16 cellular contexts compared by ENCODE assay signal in genomic region chr3:38611866-38612265, GRCh38. TPM values are rescaled to one million over a fixed set of nuclear protein-coding genes. Genes with fewer than 3 reads are reported as not detected.
DNase-seq lines count a peak whose midpoint lies in the region; ATAC-seq and TF ChIP-seq lines count a peak whose summit lies in the region.
"Had no signal": no experiment of that assay in that cellular context is flagged by ENCODE, and none has a peak within 500 bp of the region (broad histone marks: within the 10 kb centered on the region; RNA-seq: fewer than 3 reads in every experiment).

No MANE protein-coding gene starts in this region.

- H2AFZ ChIP-seq in mesenchymal stem cell (ENCODE audit: low read depth, low read length), result no peak overlapping the region
- H2AFZ ChIP-seq: GM23338 had no signal

- H3K4me1 ChIP-seq in BLaER1 treated with 17β-estradiol and CSF1 and Interleukin-3, amounts not matched to agents 10 nM and 100 nM, result peaks cover 1 to 59% (median 38%) of the 10 kb centered on the region in 10 experiments; a peak in 16 of 20 replicates
- H3K4me1 ChIP-seq in tibial nerve (no peaks in the 10 kb centered on the region), mesenchymal stem cell (ENCODE audit: control insufficient read depth, insufficient read depth, low read depth, low read length) (no peaks in the 10 kb centered on the region)

- intact Hi-C loops in cardiac septum (cut with DNase I), result no loop called here
- intact Hi-C loops in left cardiac atrium (cut with DNase I), result no loop called here
- intact Hi-C loops in sciatic nerve (cut with DNase I), result no loop called here

- H3K4me3 ChIP-seq in BLaER1 treated with 17β-estradiol and CSF1 and Interleukin-3, amounts not matched to agents 10 nM and 100 nM, result no peak overlapping the region
- H3K4me3 ChIP-seq in tibial nerve (no peak overlapping the region), mesenchymal stem cell (ENCODE audit: insufficient read depth in 1 of 2, low read depth in 1 of 2, low read length in 2 of 2) (no peak overlapping the region)
- H3K4me3 ChIP-seq: GM23338 had no signal

- no peak overlapping the region for H2BK5ac ChIP-seq in mesenchymal stem cell (ENCODE audit: low read depth, low read length, poor library complexity, severe bottlenecking)

- no peaks in the 10 kb centered on the region for H3K27me3 ChIP-seq in BLaER1 treated with 17β-estradiol and CSF1 and Interleukin-3, amounts not matched to agents 10 nM and 100 nM
- no peaks in the 10 kb centered on the region for H3K27me3 ChIP-seq in tibial nerve
- peaks cover 9 to 31% of the 10 kb centered on the region in 2 experiments for H3K27me3 ChIP-seq in mesenchymal stem cell (ENCODE audit: control insufficient read depth in 1 of 2, insufficient read depth in 1 of 2, low read length in 2 of 2)

- no peak overlapping the region for H4K91ac ChIP-seq in mesenchymal stem cell (ENCODE audit: low read length)

- H3K79me1 ChIP-seq in mesenchymal stem cell (replicated peaks; ENCODE audit: low read length, poor library complexity, severe bottlenecking), result no peaks in the 10 kb centered on the region

- H3K23ac ChIP-seq in mesenchymal stem cell (ENCODE audit: low read length in 2 of 2), result no peak overlapping the region

- no peak for TF ChIP-seq POLR2A in tibial nerve (IDR thresholded peaks at IDR 0.05)

- H2BK120ac ChIP-seq in mesenchymal stem cell (ENCODE audit: low read depth, low read length), result no peak overlapping the region

- no peak for TF ChIP-seq CTCF in tibial nerve (IDR thresholded peaks at IDR 0.05)

- no peaks in the 10 kb centered on the region for H3K9me3 ChIP-seq in BLaER1 treated with 17β-estradiol and CSF1 and Interleukin-3, amounts not matched to agents 10 nM and 100 nM (replicated peaks in 1 of 11)
- H3K9me3 ChIP-seq in tibial nerve (no peaks in the 10 kb centered on the region), mesenchymal stem cell (ENCODE audit: control insufficient read depth, low read length) (no peaks in the 10 kb centered on the region)

- 0 out of 22 replicates have a peak, but pooled peaks cover 0 to 2% (median 0%) of the 10 kb centered on the region in 11 experiments for H4K20me1 ChIP-seq in BLaER1 treated with 17β-estradiol and CSF1 and Interleukin-3, amounts not matched to agents 10 nM and 100 nM

- no peak overlapping the region for H3K14ac ChIP-seq in mesenchymal stem cell (ENCODE audit: low read length in 2 of 2)

- H3K4ac ChIP-seq in mesenchymal stem cell (ENCODE audit: low read depth in 1 of 2, low read length in 2 of 2), result no peak overlapping the region

- H2BK12ac ChIP-seq in mesenchymal stem cell (ENCODE audit: low read length in 2 of 2), result no peak overlapping the region

- no peaks in the 10 kb centered on the region for H3K36me3 ChIP-seq in BLaER1 treated with 17β-estradiol and CSF1 and Interleukin-3, amounts not matched to agents 10 nM and 100 nM
- H3K36me3 ChIP-seq in tibial nerve (peaks cover 0 to 20% (median 0%) of the 10 kb centered on the region in 3 donors), mesenchymal stem cell (ENCODE audit: control insufficient read depth in 1 of 2, insufficient read depth in 2 of 2, low read depth in 1 of 2, low read length in 2 of 2) (no peaks in the 10 kb centered on the region)

- no peak overlapping the region for H2AK5ac ChIP-seq in mesenchymal stem cell (ENCODE audit: low read length, severe bottlenecking)

- no peak for TF ChIP-seq EP300 in tibial nerve (IDR thresholded peaks at IDR 0.05)

- no peak overlapping the region for H3K27ac ChIP-seq in BLaER1 treated with 17β-estradiol and CSF1 and Interleukin-3, amounts not matched to agents 10 nM and 100 nM
- H3K27ac ChIP-seq in tibial nerve (no peak overlapping the region), mesenchymal stem cell (ENCODE audit: low read length, poor library complexity, severe bottlenecking) (no peak overlapping the region)
- H3K27ac ChIP-seq: C4-2B had no signal

- H2BK15ac ChIP-seq in mesenchymal stem cell (ENCODE audit: low read depth, poor library complexity, severe bottlenecking), result no peak overlapping the region

- peak overlapping the region in 8 of 11 experiments; percentile 37 to 78 (median 66); a peak in 17 of 22 replicates for H3K4me2 ChIP-seq in BLaER1 treated with 17β-estradiol and CSF1 and Interleukin-3, amounts not matched to agents 10 nM and 100 nM
- H3K4me2 ChIP-seq in mesenchymal stem cell (ENCODE audit: low read length, poor library complexity, severe bottlenecking), result no peak overlapping the region
- H3K4me2 ChIP-seq: GM23338 had no signal

- H3K9ac ChIP-seq in BLaER1 treated with 17β-estradiol and CSF1 and Interleukin-3, amounts not matched to agents 10 nM and 100 nM, result 0 out of 22 replicates have a peak overlapping the region, but pooled peaks of 1 of the 11 experiments have one; percentile 16
- no peak overlapping the region for H3K9ac ChIP-seq in mesenchymal stem cell (ENCODE audit: low read length)

- no peak overlapping the region for H4K8ac ChIP-seq in mesenchymal stem cell (ENCODE audit: low read length)

- ATAC-seq in left cardiac atrium (no peak), sciatic nerve (no peak), HG02763 (IDR thresholded peaks at IDR 0.05; ENCODE audit: unreplicated experiment) (no peak)
- ATAC-seq: GM23338 had no signal

- H3K18ac ChIP-seq in mesenchymal stem cell (ENCODE audit: low read depth in 1 of 2, low read length in 2 of 2), result no peak overlapping the region

- 91 to 95% methylated on average over 4 of the region's 4 CpGs for WGBS in tibial nerve, 2 donors
- WGBS in mesenchymal stem cell, result 94% methylated on average over 3 of the region's 4 CpGs

- DNase-seq in cardiac septum (ENCODE audit: low spot score), result peak; percentile 43
- no peak for DNase-seq in left cardiac atrium
- DNase-seq in mesenteric fat pad (ENCODE audit: low spot score), result peak; percentile 78
- peak; percentile 33 for DNase-seq in sciatic nerve (ENCODE audit: low spot score)
- DNase-seq in tibial nerve (ENCODE audit: low spot score in 2 of 2), result no peak
- DNase-seq in mesenchymal stem cell, result no peak
- DNase-seq: CD4-positive, alpha-beta T cell; DMS153; DMS79; GDM1; HCEC 1CT; IMR-90 had no signal

RNA-seq across cellular contexts. Expression of gene SCN5A, which starts 37.6 kb away (rescaled TPM):
- total RNA-seq in cardiac septum (166 TPM), left cardiac atrium (100 to 1,000 TPM; 115 to 191 TPM), mesenteric fat pad (0.58 TPM), sciatic nerve (2.7 TPM), tibial nerve (1 to 10 TPM in 3 of 4 donors, under 1 TPM in 1; 0.44 to 2.7 (median 1.8) TPM)
- 0.29 TPM for polyA plus RNA-seq in mesenchymal stem cell (2013, experiment 1 of 2)
- 0.34 TPM for polyA plus RNA-seq in mesenchymal stem cell (2013, experiment 2 of 2)

Comparison
In these comparisons a context has a peak if more than half of its experiments do, and no peak if none do; other contexts are left out.
1. DNase-seq: peak in cardiac septum (single experiment), mesenteric fat pad (single experiment) and sciatic nerve (single experiment); none in left cardiac atrium (single experiment), tibial nerve (0 of 2) and mesenchymal stem cell (single experiment).
2. RNA of gene SCN5A, which starts 37.6 kb away (total RNA-seq): 115 to 191 TPM in left cardiac atrium and 166 TPM in cardiac septum (single experiment); 2.7 TPM in sciatic nerve (single experiment), 0.44 to 2.7 TPM in tibial nerve and 0.58 TPM in mesenteric fat pad (single experiment); every median in the first group is over 10 times any median in the second.